Comparison of ENCODE assay signal across 8 cellular contexts in genomic region chr12:123149828-123150272, GRCh38. TPM values are rescaled to one million over a fixed set of nuclear protein-coding genes. Genes with fewer than 3 reads are reported as not detected.
A peak's percentile ranks its signal among the peaks of the same experiment; 100 is the strongest.
DNase-seq lines count a peak whose midpoint lies in the region; ATAC-seq and TF ChIP-seq lines count a peak whose summit lies in the region.

No MANE protein-coding gene starts in this region.

- peaks cover 9% of the 10 kb centered on the region for H3K36me3 ChIP-seq in mesodermal cell (ENCODE audit: control insufficient read depth, insufficient read depth, low read length)

- H3K27me3 Mint-ChIP-seq in stimulated activated naive CD8-positive, alpha-beta T cell treated with anti-CD3 and anti-CD28 coated beads, Interleukin-15, Interleukin-2, amounts not matched to agents 100 ng/mL and 50 ng/mL, for 24 hours: no peaks in the 10 kb centered on the region

- no peak overlapping the region for H3K27ac ChIP-seq in mesodermal cell (ENCODE audit: low read depth, low read length, severe bottlenecking)

- TF ChIP-seq CTCF in choroid plexus epithelial cell (conservative IDR thresholded peaks at IDR 0.05; ENCODE audit: low read depth, low read length): no peak

- 27 to 46% methylated on average over 9 to 10 of the region's 16 CpGs for WGBS in mesodermal cell (ENCODE audit: insufficient coverage in 2 of 2), 2 experiments

- no peak for DNase-seq in stimulated activated naive CD8-positive, alpha-beta T cell treated with anti-CD3 and anti-CD28 coated beads, Interleukin-15, Interleukin-2, amounts not matched to agents 100 U/mL and 50 U/mL, for 24 hours
- DNase-seq in choroid plexus epithelial cell (ENCODE audit: low read depth) (no peak), LoVo (ENCODE audit: low spot score) (no peak), H4 (ENCODE audit: low spot score) (no peak), mucosa of gallbladder (ENCODE audit: low spot score) (no peak)

- H3K4me1 Mint-ChIP-seq in stimulated activated naive CD8-positive, alpha-beta T cell treated with anti-CD3 and anti-CD28 coated beads, Interleukin-15, Interleukin-2, amounts not matched to agents 100 ng/mL and 50 ng/mL, for 24 hours (ENCODE audit: low read depth): peaks cover 31% of the 10 kb centered on the region

- peak overlapping the region; percentile 72 for H3K4me3 Mint-ChIP-seq in stimulated activated naive CD8-positive, alpha-beta T cell treated with anti-CD3 and anti-CD28 coated beads, Interleukin-15, Interleukin-2, amounts not matched to agents 100 ng/mL and 50 ng/mL, for 24 hours

- peaks cover 21% of the 10 kb centered on the region for H3K36me3 Mint-ChIP-seq in stimulated activated naive CD8-positive, alpha-beta T cell treated with anti-CD3 and anti-CD28 coated beads, Interleukin-15, Interleukin-2, amounts not matched to agents 100 ng/mL and 50 ng/mL, for 24 hours (ENCODE audit: low read depth)

- peak overlapping the region; percentile 68 for H3K4me3 ChIP-seq in choroid plexus epithelial cell (ENCODE audit: low read depth, low read length)
- H3K4me3 ChIP-seq in mesodermal cell (ENCODE audit: extremely low read depth, insufficient read depth, low read length, poor library complexity, severe bottlenecking): peak overlapping the region; percentile 54

- H3K9me3 ChIP-seq in mesodermal cell (ENCODE audit: control insufficient read depth, low read length): no peaks in the 10 kb centered on the region

- H3K9me3 Mint-ChIP-seq in stimulated activated naive CD8-positive, alpha-beta T cell treated with anti-CD3 and anti-CD28 coated beads, Interleukin-15, Interleukin-2, amounts not matched to agents 100 ng/mL and 50 ng/mL, for 24 hours: no peaks in the 10 kb centered on the region

- ATAC-seq in stimulated activated naive CD8-positive, alpha-beta T cell treated with anti-CD3 and anti-CD28 coated beads, Interleukin-15, Interleukin-2, amounts not matched to agents 100 U/mL and 50 U/mL, for 24 hours: no peak
- ATAC-seq in HG03378 (IDR thresholded peaks at IDR 0.05; ENCODE audit: unreplicated experiment): no peak

- peak overlapping the region; percentile 79 for H3K27ac Mint-ChIP-seq in stimulated activated naive CD8-positive, alpha-beta T cell treated with anti-CD3 and anti-CD28 coated beads, Interleukin-15, Interleukin-2, amounts not matched to agents 100 ng/mL and 50 ng/mL, for 24 hours

- H3K4me1 ChIP-seq in mesodermal cell (ENCODE audit: control insufficient read depth, insufficient read depth, low read length, poor library complexity, severe bottlenecking): peaks cover 28% of the 10 kb centered on the region

RNA-seq across cellular contexts. Expression of gene PITPNM2, which starts 1.0 kb away (rescaled TPM):
- 8.0 TPM for polyA plus RNA-seq in mesodermal cell (2013, experiment 1 of 2)
- polyA plus RNA-seq in mesodermal cell (2013, experiment 2 of 2): 8.8 TPM
- total RNA-seq in H4 (2014; rRNA removed; shearing (Covaris generic)): 2.0 and 3.3 TPM in 2 replicates
- total RNA-seq in mucosa of gallbladder: 12.8 TPM
